Comparison of ENCODE assay signal across 22 cellular contexts in genomic region chr4:114057746-114058145, GRCh38.
DNase-seq lines count a peak whose midpoint lies in the region; ATAC-seq, FAIRE-seq and TF ChIP-seq lines count a peak whose summit lies in the region.
"Had no signal": no experiment of that assay in that cellular context is flagged by ENCODE, and none has a peak within 500 bp of the region (broad histone marks: within the 10 kb centered on the region; RNA-seq: fewer than 3 reads in every experiment).

No MANE protein-coding gene starts in this region.

- H3K4me2 ChIP-seq in keratinocyte (ENCODE audit: control insufficient read depth, extremely low read depth, insufficient read depth, low read depth, low read length), result peak overlapping the region; percentile 72

- no peak overlapping the region for H3K9ac ChIP-seq in keratinocyte (ENCODE audit: control insufficient read depth, extremely low read depth, insufficient read depth, low read length)

- H4K20me1 ChIP-seq in keratinocyte (ENCODE audit: control insufficient read depth, extremely low read depth, insufficient read depth, low read length), result no peaks in the 10 kb centered on the region

- H3K4me1 ChIP-seq in keratinocyte (ENCODE audit: control insufficient read depth, extremely low read depth, insufficient read depth, low read length) (peaks cover 9% of the 10 kb centered on the region), BE2C (no peaks in the 10 kb centered on the region)
- H3K4me1 ChIP-seq: Peyer's patch had no signal

- H3K4me3 ChIP-seq in bronchial epithelial cell (ENCODE audit: low read depth, low read length) (no peak overlapping the region), keratinocyte (ENCODE audit: control insufficient read depth in 2 of 3, extremely low read depth in 1 of 3, insufficient read depth in 2 of 3, low read depth in 1 of 3, low read length in 3 of 3) (no peak overlapping the region), BE2C (ENCODE audit: low read depth, low read length) (no peak overlapping the region)
- H3K4me3 ChIP-seq: Peyer's patch, SK-N-MC had no signal

- ATAC-seq in GM21528 (IDR thresholded peaks at IDR 0.05; ENCODE audit: low FRiP score, unreplicated experiment) (no peak), HG02981 (IDR thresholded peaks at IDR 0.05; ENCODE audit: unreplicated experiment) (no peak)

- H3K79me2 ChIP-seq in keratinocyte (ENCODE audit: control insufficient read depth, insufficient read depth, low read length), result no peaks in the 10 kb centered on the region

- H3K9me1 ChIP-seq in keratinocyte (ENCODE audit: control insufficient read depth, extremely low read depth, insufficient read depth, low read length), result no peaks in the 10 kb centered on the region

- H2AFZ ChIP-seq in keratinocyte (ENCODE audit: control insufficient read depth, low read length), result peak overlapping the region; percentile 58

- no peak for FAIRE-seq in bronchial epithelial cell (lab: Jason Lieb, UNC)
- FAIRE-seq in keratinocyte (lab: Jason Lieb, UNC), result peak; percentile 89
- FAIRE-seq: A204.1, H54 had no signal

- H3K36me3 ChIP-seq in bronchial epithelial cell (ENCODE audit: control insufficient read depth, insufficient read depth, low read length), result no peaks in the 10 kb centered on the region
- no peaks in the 10 kb centered on the region for H3K36me3 ChIP-seq in keratinocyte (ENCODE audit: control insufficient read depth in 2 of 2, extremely low read depth in 1 of 2, insufficient read depth in 2 of 2, low read length in 2 of 2)
- no peaks in the 10 kb centered on the region for H3K36me3 ChIP-seq in BE2C
- H3K36me3 ChIP-seq: Peyer's patch had no signal

- H3K9me3 ChIP-seq in keratinocyte (ENCODE audit: control insufficient read depth, low read depth, low read length), result no peaks in the 10 kb centered on the region
- H3K9me3 ChIP-seq in BE2C, result no peaks in the 10 kb centered on the region
- H3K9me3 ChIP-seq: Peyer's patch had no signal

- H3K27me3 ChIP-seq in bronchial epithelial cell (ENCODE audit: control insufficient read depth, insufficient read depth, low read length) (no peaks in the 10 kb centered on the region), keratinocyte (ENCODE audit: control insufficient read depth, extremely low read depth, insufficient read depth, low read length) (no peaks in the 10 kb centered on the region), BE2C (no peaks in the 10 kb centered on the region)
- H3K27me3 ChIP-seq: Peyer's patch had no signal

- DNase-seq in LoVo (ENCODE audit: low spot score) (peak; percentile 28), bronchial epithelial cell (ENCODE audit: low read depth) (peak; percentile 88), keratinocyte (ENCODE audit: low read depth, low spot score) (no peak), GM20000 (ENCODE audit: low spot score) (no peak), BE2C (no peak)
- DNase-seq: Calu3; CD4-positive, alpha-beta memory T cell; IMR-90; Karpas-422; MM.1S; NCI-H1092; NCI-H2081 treated with DMSO at 0.1 percent for 48 hours; NCI-H748 treated with DMSO at 0.1 percent for 48 hours; NK-92 treated with Interleukin-12 subunit alpha and Interleukin-12 subunit beta, amount 100 ng/mL, for 24 hours; Peyer's patch; Right ventricle myocardium superior had no signal

- no peak overlapping the region for H3K27ac ChIP-seq in C4-2B
- H3K27ac ChIP-seq in keratinocyte (ENCODE audit: control insufficient read depth, insufficient read depth, low read length), result no peak overlapping the region
- H3K27ac ChIP-seq: Peyer's patch, SK-N-MC had no signal

- peak; percentile 34 for TF ChIP-seq CTCF in C4-2B (conservative IDR thresholded peaks at IDR 0.05)
- no peak for TF ChIP-seq CTCF in bronchial epithelial cell (IDR thresholded peaks at IDR 0.05; ENCODE audit: insufficient read depth, low read length, severe bottlenecking)
- TF ChIP-seq CTCF in keratinocyte (optimal IDR thresholded peaks at IDR 0.05 in 1 of 3, IDR thresholded peaks at IDR 0.05 in 1 of 3, conservative IDR thresholded peaks at IDR 0.05 in 1 of 3; ENCODE audit: extremely low read depth in 1 of 3, insufficient read depth in 2 of 3, low read length in 3 of 3), result peak in 1 of 3 experiments; percentile 34
- TF ChIP-seq CTCF in GM20000 (IDR thresholded peaks at IDR 0.05; ENCODE audit: extremely low read depth, missing control alignments), result no peak
- no peak for TF ChIP-seq CTCF in BE2C (IDR thresholded peaks at IDR 0.05; ENCODE audit: low read depth, low read length)

- dilution Hi-C loops in keratinocyte (cut with MboI; ENCODE audit: extremely low pct_ligation_motif_present, low sequenced_read_pairs), result no loop called here

Comparison
In these comparisons a context has a peak if more than half of its experiments do, and no peak if none do; other contexts are left out.
1. DNase-seq: peak in LoVo (single experiment) and bronchial epithelial cell (single experiment); none in keratinocyte (single experiment), GM20000 (single experiment) and BE2C (single experiment).